10 cellular contexts compared by ENCODE assay signal in genomic region chr2:64277101-64277849, GRCh38.
DNase-seq lines count a peak whose midpoint lies in the region; ATAC-seq, FAIRE-seq and TF ChIP-seq lines count a peak whose summit lies in the region.
"Had no signal": no experiment of that assay in that cellular context is flagged by ENCODE, and none has a peak within 500 bp of the region (broad histone marks: within the 10 kb centered on the region; RNA-seq: fewer than 3 reads in every experiment).

No MANE protein-coding gene starts in this region.

- POLR2A ChIA-PET in endothelial cell of umbilical vein (lab: Charles Lee) = interaction anchor here (1.6 kb wide), 1 partner anchor 35 kb away, joined by 3 read pairs; no protein-coding TSS in a partner anchor

- ATAC-seq in HG02642 (IDR thresholded peaks at IDR 0.05; ENCODE audit: poor library complexity, unreplicated experiment) (no peak), GM21723 (IDR thresholded peaks at IDR 0.05; ENCODE audit: unreplicated experiment) (no peak)

- H3K4me2 ChIP-seq in endothelial cell of umbilical vein (ENCODE audit: insufficient read depth, low read length) = no peak overlapping the region
- no peak overlapping the region for H3K4me2 ChIP-seq in parathyroid adenoma (ENCODE audit: low read length)

- intact Hi-C loops in endothelial cell of umbilical vein (cut with micrococcal nuclease) = loop anchor here (2.0 kb wide), 1 partner anchor 14 kb away; no protein-coding TSS in a partner anchor

- no peak overlapping the region for H3K9ac ChIP-seq in endothelial cell of umbilical vein (replicated peaks; ENCODE audit: extremely low read depth, insufficient read depth, low read length)
- H3K9ac ChIP-seq in parathyroid adenoma = no peak overlapping the region

- H3K4me1 ChIP-seq in endothelial cell of umbilical vein (ENCODE audit: control insufficient read depth, extremely low read depth, insufficient read depth, low read length) (peaks cover 48% of the 10 kb centered on the region), parathyroid adenoma (peaks cover 11% of the 10 kb centered on the region), HAP-1 (no peaks in the 10 kb centered on the region; the same call in 1 of the 2 replicates)

- dilution Hi-C loops in endothelial cell of umbilical vein (cut with MboI; ENCODE audit: extremely low pct_ligation_motif_present, low sequenced_read_pairs) = no loop called here

- no peaks in the 10 kb centered on the region for H3K9me1 ChIP-seq in endothelial cell of umbilical vein (replicated peaks; ENCODE audit: control insufficient read depth, extremely low read depth, insufficient read depth, low read length)

- no peaks in the 10 kb centered on the region for H3K27me3 ChIP-seq in endothelial cell of umbilical vein (ENCODE audit: control insufficient read depth in 2 of 2, insufficient read depth in 2 of 2, low read length in 2 of 2)
- no peaks in the 10 kb centered on the region for H3K27me3 ChIP-seq in parathyroid adenoma (ENCODE audit: control insufficient read depth, insufficient read depth, low read length)
- H3K27me3 ChIP-seq in HAP-1 (ENCODE audit: low read depth) = no peaks in the 10 kb centered on the region

- no peak for TF ChIP-seq CTCF in endothelial cell of umbilical vein (IDR thresholded peaks at IDR 0.05; ENCODE audit: extremely low read depth in 1 of 2, insufficient read depth in 1 of 2, low read depth in 1 of 2, low read length in 2 of 2)
- no peak for TF ChIP-seq CTCF in parathyroid adenoma (IDR thresholded peaks at IDR 0.05)

- FAIRE-seq in endothelial cell of umbilical vein (lab: Jason Lieb, UNC) = no peak

- H4K20me1 ChIP-seq in endothelial cell of umbilical vein (replicated peaks; ENCODE audit: control insufficient read depth, extremely low read depth, insufficient read depth, low read length) = no peaks in the 10 kb centered on the region

- no TSS peak for BruUV-seq in endothelial cell of umbilical vein (replicated peaks; lab: Mats Ljungman, UMichigan)

- CTCF ChIA-PET in endothelial cell of umbilical vein (lab: Charles Lee) = interaction anchor here (2.9 kb wide), 1 partner anchor 35 kb away, joined by 17 read pairs; no protein-coding TSS in a partner anchor

- in situ Hi-C loops in HAP-1 (cut with MboI; ENCODE audit: low sequenced_read_pairs) = no loop called here

- H3K9me3 ChIP-seq in endothelial cell of umbilical vein (replicated peaks; ENCODE audit: control insufficient read depth, insufficient read depth, low read length) (no peaks in the 10 kb centered on the region), parathyroid adenoma (ENCODE audit: control insufficient read depth, low read length) (no peaks in the 10 kb centered on the region), HAP-1 (no peaks in the 10 kb centered on the region)
- H3K9me3 ChIP-seq: thoracic aorta had no signal

- DNase-seq in EH (ENCODE audit: low read depth) (peak; percentile 34), NCI-H69 (lab: John Stamatoyannopoulos, UW) (peak; percentile 28), endothelial cell of umbilical vein (ENCODE audit: low read depth, low spot score) (no peak), HAP-1 (ENCODE audit: low spot score in 2 of 2) (no peak), iPS-NIHi7 (ENCODE audit: extremely low spot score) (no peak)
- DNase-seq: cerebellar nuclear complex had no signal

- no peak for TF ChIP-seq POLR2A in endothelial cell of umbilical vein (IDR thresholded peaks at IDR 0.05; ENCODE audit: low read depth, low read length)

- H3K36me3 ChIP-seq in endothelial cell of umbilical vein (ENCODE audit: control insufficient read depth in 2 of 2, extremely low read depth in 1 of 2, insufficient read depth in 2 of 2, low read length in 2 of 2) = no peaks in the 10 kb centered on the region
- no peaks in the 10 kb centered on the region for H3K36me3 ChIP-seq in parathyroid adenoma (ENCODE audit: control insufficient read depth, insufficient read depth, low read length)
- no peaks in the 10 kb centered on the region for H3K36me3 ChIP-seq in HAP-1 (replicated peaks)
- H3K36me3 ChIP-seq: thoracic aorta had no signal

- H3K27ac ChIP-seq in endothelial cell of umbilical vein (ENCODE audit: insufficient read depth, low read depth, low read length) (peak overlapping the region; percentile 62), parathyroid adenoma (no peak overlapping the region)

- no peak overlapping the region for H2AFZ ChIP-seq in endothelial cell of umbilical vein (ENCODE audit: low read depth, low read length)
- H2AFZ ChIP-seq in parathyroid adenoma = peak overlapping the region; percentile 61

- H3K4me3 ChIP-seq in endothelial cell of umbilical vein (replicated peaks in 1 of 3; ENCODE audit: insufficient read depth in 1 of 3, low read depth in 1 of 3, low read length in 3 of 3) (no peak overlapping the region), parathyroid adenoma (ENCODE audit: low read depth, low read length) (no peak overlapping the region), HAP-1 (no peak overlapping the region)
- H3K4me3 ChIP-seq: thoracic aorta had no signal

- H3K79me2 ChIP-seq in endothelial cell of umbilical vein (ENCODE audit: control insufficient read depth, insufficient read depth, low read length) (no peaks in the 10 kb centered on the region), parathyroid adenoma (no peaks in the 10 kb centered on the region)

TF ChIP-seq in endothelial cell of umbilical vein, 7 proteins besides CTCF, POLR2A, EP300 and RAD21:
- no peak for TF ChIP-seq MYC (IDR thresholded peaks at IDR 0.05; ENCODE audit: low read depth, low read length)
- no peak for TF ChIP-seq JUN (IDR thresholded peaks at IDR 0.05; ENCODE audit: borderline replicate concordance, insufficient read depth, insufficient read length, low read depth)
- no peak for TF ChIP-seq FOS (IDR thresholded peaks at IDR 0.05; ENCODE audit: borderline replicate concordance, insufficient read depth, low read length)
- TF ChIP-seq EZH2 (IDR thresholded peaks at IDR 0.05; ENCODE audit: borderline replicate concordance, low read depth, low read length, severe bottlenecking) = no peak
- no peak for TF ChIP-seq GATA2 (IDR thresholded peaks at IDR 0.05; ENCODE audit: insufficient read depth, insufficient read length, low read depth, low read length)
- no peak for TF ChIP-seq POLR2AphosphoS5 (IDR thresholded peaks at IDR 0.05; ENCODE audit: insufficient read depth, low read depth, low read length)
- TF ChIP-seq MAX (IDR thresholded peaks at IDR 0.05; ENCODE audit: insufficient read depth, insufficient read length) = no peak

Comparison
In these comparisons a context has a peak if more than half of its experiments do, and no peak if none do; other contexts are left out.
1. DNase-seq: peak in EH (single experiment) and NCI-H69 (single experiment); none in endothelial cell of umbilical vein (single experiment), HAP-1 (0 of 2) and iPS-NIHi7 (single experiment).